Comparison of ENCODE assay signal across 8 cellular contexts in genomic region chr11:122656631-122657101, GRCh38. TPM values are rescaled to one million over a fixed set of nuclear protein-coding genes. Genes with fewer than 3 reads are reported as not detected.
A peak's percentile ranks its signal among the peaks of the same experiment; 100 is the strongest.
DNase-seq lines count a peak whose midpoint lies in the region; ATAC-seq and TF ChIP-seq lines count a peak whose summit lies in the region.

No MANE protein-coding gene starts in this region.

- H3K9me3 ChIP-seq in NT2/D1 (ENCODE audit: insufficient read depth, low read length), result no peaks in the 10 kb centered on the region
- H3K9me3 ChIP-seq in heart right ventricle, result peaks cover 0 to 4% (median 0%) of the 10 kb centered on the region in 11 donors
- no peaks in the 10 kb centered on the region for H3K9me3 ChIP-seq in trophoblast cell (ENCODE audit: insufficient read depth, low read depth, low read length)
- H3K9me3 ChIP-seq in aorta (ENCODE audit: control insufficient read depth, low read length), result no peaks in the 10 kb centered on the region

- H3K4me3 ChIP-seq in NT2/D1 (ENCODE audit: insufficient read length, low read depth) (peak overlapping the region; percentile 80), heart right ventricle (peak overlapping the region; percentile 61 to 96 (median 78)), trophoblast cell (ENCODE audit: low read depth, low read length) (peak overlapping the region; percentile 93), aorta (ENCODE audit: low read length in 2 of 2) (peak overlapping the region; percentile 41 to 67)

- peak overlapping the region; percentile 99 for H3K4ac ChIP-seq in trophoblast cell (ENCODE audit: low read depth, low read length)

- H3K79me1 ChIP-seq in trophoblast cell (ENCODE audit: low read length), result peaks cover 47% of the 10 kb centered on the region

- H2AFZ ChIP-seq in trophoblast cell (ENCODE audit: insufficient read depth, low read length, poor library complexity), result peak overlapping the region; percentile 64

- H3K9me3 Mint-ChIP-seq in activated naive CD4-positive, alpha-beta T cell treated with anti-CD3 and anti-CD28 coated beads, Interleukin-2, amount 50 U/mL, for 24 hours, result no peaks in the 10 kb centered on the region

- H2BK12ac ChIP-seq in trophoblast cell (ENCODE audit: low read length), result peak overlapping the region; percentile 73

- H3K27ac ChIP-seq in heart right ventricle (peak overlapping the region in 9 of 10 donors; percentile 34 to 97 (median 88)), trophoblast cell (ENCODE audit: low read depth, low read length) (peak overlapping the region; percentile 97), aorta (ENCODE audit: low read depth in 1 of 2, low read length in 2 of 2) (no peak overlapping the region)

- H3K36me3 ChIP-seq in NT2/D1 (ENCODE audit: insufficient read depth, insufficient read length, low read length), result no peaks in the 10 kb centered on the region
- H3K36me3 ChIP-seq in heart right ventricle, result no peaks in the 10 kb centered on the region
- peaks cover 2 to 5% of the 10 kb centered on the region in 2 experiments for H3K36me3 ChIP-seq in trophoblast cell (ENCODE audit: control insufficient read depth in 1 of 2, insufficient read depth in 2 of 2, low read length in 2 of 2)
- no peaks in the 10 kb centered on the region for H3K36me3 ChIP-seq in aorta (ENCODE audit: control insufficient read depth in 1 of 2, insufficient read depth in 2 of 2, low read length in 1 of 2)

- H2BK5ac ChIP-seq in trophoblast cell (ENCODE audit: low read depth, low read length, poor library complexity), result peak overlapping the region; percentile 92

- H4K91ac ChIP-seq in trophoblast cell (ENCODE audit: low read depth, low read length), result peak overlapping the region; percentile 95

- H2BK120ac ChIP-seq in trophoblast cell (ENCODE audit: insufficient read depth, low read length, poor library complexity), result peak overlapping the region; percentile 95

- DNase-seq in GM13976 (ENCODE audit: low spot score) (peak; percentile 61), NT2/D1 (ENCODE audit: low read depth, low spot score) (no peak), heart right ventricle (peak; percentile 29 to 38), trophoblast cell (peak in 1 of 2 donors; percentile 45), aorta (peak; percentile 61 to 79)

- peaks cover 58% of the 10 kb centered on the region for H3K4me1 Mint-ChIP-seq in activated naive CD4-positive, alpha-beta T cell treated with anti-CD3 and anti-CD28 coated beads, Interleukin-2, amount 50 U/mL, for 24 hours

- H3K18ac ChIP-seq in trophoblast cell (ENCODE audit: low read length), result peak overlapping the region; percentile 97

- peak overlapping the region; percentile 88 for H4K8ac ChIP-seq in trophoblast cell (ENCODE audit: low read depth, low read length)

- H3K27ac Mint-ChIP-seq in activated naive CD4-positive, alpha-beta T cell treated with anti-CD3 and anti-CD28 coated beads, Interleukin-2, amount 50 U/mL, for 24 hours, result peak overlapping the region; percentile 83

- no peak overlapping the region for H3K23ac ChIP-seq in trophoblast cell (ENCODE audit: low read length)

- peak overlapping the region; percentile 86 for H2AK5ac ChIP-seq in trophoblast cell (ENCODE audit: low read length)

- WGBS in heart right ventricle, 2 donors, result 6% methylated on average over 25 of the region's 25 CpGs
- WGBS in trophoblast cell (ENCODE audit: extremely low coverage, insufficient coverage, insufficient read length), result no CpG with 5 or more reads among the region's 25 CpGs
- 1% methylated on average over 25 of the region's 25 CpGs for WGBS in aorta, 2 donors

- peak in 7 of 8 donors; percentile 1 to 51 (median 40) for ATAC-seq in heart right ventricle
- peak; percentile 33 for ATAC-seq in aorta (ENCODE audit: low FRiP score)
- no peak for ATAC-seq in HG03135 (IDR thresholded peaks at IDR 0.05; ENCODE audit: unreplicated experiment)
- ATAC-seq in HG03108 (IDR thresholded peaks at IDR 0.05; ENCODE audit: unreplicated experiment), result no peak

- peak overlapping the region; percentile 27 for H4K12ac ChIP-seq in trophoblast cell (ENCODE audit: low read depth, low read length)

- in situ Hi-C loops in GM13976 (cut with MboI; ENCODE audit: low sequenced_read_pairs, unreplicated experiment), result no loop called here

- H3K4me2 ChIP-seq in trophoblast cell (ENCODE audit: low read length), result peak overlapping the region; percentile 87

- H3K9ac ChIP-seq in NT2/D1 (ENCODE audit: insufficient read length, low read depth) (peak overlapping the region; percentile 86), trophoblast cell (ENCODE audit: low read length) (peak overlapping the region; percentile 83)

- intact Hi-C loops in heart right ventricle (cut with DNase I), result loop anchor here in 1 of 10 donors (10.0 kb wide), 1 partner anchor 98 kb away; no protein-coding TSS in a partner anchor
- intact Hi-C loops in aorta (cut with DNase I), result no loop called here

- H3K4me3 Mint-ChIP-seq in activated naive CD4-positive, alpha-beta T cell treated with anti-CD3 and anti-CD28 coated beads, Interleukin-2, amount 50 U/mL, for 24 hours, result peak overlapping the region; percentile 94

- peaks cover 17% of the 10 kb centered on the region for H3K27me3 ChIP-seq in NT2/D1 (ENCODE audit: insufficient read depth, insufficient read length)
- H3K27me3 ChIP-seq in heart right ventricle, result peaks cover 0 to 19% (median 7%) of the 10 kb centered on the region in 7 donors
- no peaks in the 10 kb centered on the region for H3K27me3 ChIP-seq in trophoblast cell (ENCODE audit: insufficient read depth, low read length)
- H3K27me3 ChIP-seq in aorta (ENCODE audit: control insufficient read depth in 1 of 2, insufficient read depth in 2 of 2, low read length in 1 of 2), result no peaks in the 10 kb centered on the region

- TF ChIP-seq CTCF in GM13976 (IDR thresholded peaks at IDR 0.05; ENCODE audit: borderline replicate concordance, control extremely low read depth, extremely low read depth, insufficient read depth, missing control alignments) (no peak), heart right ventricle (IDR thresholded peaks at IDR 0.05) (no peak)

- peak overlapping the region; percentile 96 for H3K14ac ChIP-seq in trophoblast cell (ENCODE audit: low read length)

- no peaks in the 10 kb centered on the region for H3K27me3 Mint-ChIP-seq in activated naive CD4-positive, alpha-beta T cell treated with anti-CD3 and anti-CD28 coated beads, Interleukin-2, amount 50 U/mL, for 24 hours

- H3K4me1 ChIP-seq in NT2/D1 (ENCODE audit: insufficient read depth, insufficient read length), result peaks cover 10% of the 10 kb centered on the region
- H3K4me1 ChIP-seq in heart right ventricle, result peaks cover 4 to 57% (median 15%) of the 10 kb centered on the region in 9 donors
- peaks cover 33 to 38% of the 10 kb centered on the region in 2 experiments for H3K4me1 ChIP-seq in trophoblast cell (ENCODE audit: control insufficient read depth in 1 of 2, insufficient read depth in 2 of 2, low read length in 2 of 2)
- no peaks in the 10 kb centered on the region for H3K4me1 ChIP-seq in aorta (ENCODE audit: control insufficient read depth in 1 of 2, insufficient read depth in 2 of 2, low read length in 2 of 2)

- H3K79me2 ChIP-seq in trophoblast cell (ENCODE audit: control insufficient read depth, insufficient read depth, low read length, poor library complexity), result peaks cover 25% of the 10 kb centered on the region

- no peaks in the 10 kb centered on the region for H3K36me3 Mint-ChIP-seq in activated naive CD4-positive, alpha-beta T cell treated with anti-CD3 and anti-CD28 coated beads, Interleukin-2, amount 50 U/mL, for 24 hours

RNA-seq across cellular contexts. Expression of gene UBASH3B, which starts 1.1 kb away (rescaled TPM):
- total RNA-seq in heart right ventricle (1 to 10 TPM in 9 of 10 donors, under 1 TPM in 1; 0.66 to 8.0 (median 1.6) TPM), aorta (10 to 100 TPM; 11.1 to 15.1 TPM)
- polyA plus RNA-seq in heart right ventricle (1 to 10 TPM in 1 of 2 donors, under 1 TPM in 1; 0.51 to 1.4 TPM), aorta (1 to 10 TPM in 1 of 2 donors, under 1 TPM in 1; 0.28 to 1.0 TPM)
- 67.0 and 69.0 TPM in 2 replicates for polyA plus RNA-seq in trophoblast cell (2013)

Comparison
In these comparisons a context has a peak if more than half of its experiments do, and no peak if none do; other contexts are left out.
1. ATAC-seq: peak in heart right ventricle (7 of 8) and aorta (single experiment); none in HG03135 (single experiment) and HG03108 (single experiment).
2. H3K27ac ChIP-seq: peak in heart right ventricle (9 of 10) and trophoblast cell (single experiment); none in aorta (0 of 2).
3. Peak in every context shown above with its lines, with median percentiles within 50 percentile points of each other: H3K4me3 ChIP-seq.